In the genomic region with DNA sequence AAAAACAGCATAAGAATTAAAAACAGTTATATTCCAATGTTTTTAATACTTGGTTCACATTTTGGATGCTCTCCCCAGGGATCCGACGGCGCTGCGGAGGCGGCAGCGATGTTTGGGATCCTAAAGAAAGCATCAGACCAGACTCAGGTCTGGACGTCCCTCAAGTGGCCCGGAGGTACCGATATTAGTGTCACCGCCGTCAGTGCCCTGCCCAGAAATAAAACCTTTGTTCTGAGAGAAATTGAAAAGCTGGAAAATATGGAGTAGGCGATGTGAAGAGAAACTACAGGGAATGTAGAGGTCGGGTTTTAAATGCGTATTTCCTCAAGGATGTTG, we compare ENCODE assay signal across 1 cellular context.
TF ChIP-seq lines count a peak whose summit lies in the region.

No MANE protein-coding gene starts in this region.

TF ChIP-seq in H1, 55 proteins besides CTCF, POLR2A, EP300 and RAD21 (continued from another document):
- TF ChIP-seq, protein P1, sequence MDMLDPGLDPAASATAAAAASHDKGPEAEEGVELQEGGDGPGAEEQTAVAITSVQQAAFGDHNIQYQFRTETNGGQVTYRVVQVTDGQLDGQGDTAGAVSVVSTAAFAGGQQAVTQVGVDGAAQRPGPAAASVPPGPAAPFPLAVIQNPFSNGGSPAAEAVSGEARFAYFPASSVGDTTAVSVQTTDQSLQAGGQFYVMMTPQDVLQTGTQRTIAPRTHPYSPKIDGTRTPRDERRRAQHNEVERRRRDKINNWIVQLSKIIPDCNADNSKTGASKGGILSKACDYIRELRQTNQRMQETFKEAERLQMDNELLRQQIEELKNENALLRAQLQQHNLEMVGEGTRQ (IDR thresholded peaks at IDR 0.05; ENCODE audit: low read length) = no peak
- no peak for TF ChIP-seq BRCA1 (IDR thresholded peaks at IDR 0.05; ENCODE audit: low read depth, low read length)
- no peak for TF ChIP-seq TBP (IDR thresholded peaks at IDR 0.05; ENCODE audit: low read depth, low read length)
- TF ChIP-seq KDM1A (IDR thresholded peaks at IDR 0.05; ENCODE audit: borderline replicate concordance, low read length) = no peak
- TF ChIP-seq TEAD4 (IDR thresholded peaks at IDR 0.05; ENCODE audit: low read depth, low read length) = no peak
- no peak for TF ChIP-seq YY1 (IDR thresholded peaks at IDR 0.05; ENCODE audit: low read depth, low read length)
- TF ChIP-seq KDM5A (IDR thresholded peaks at IDR 0.05; ENCODE audit: low read length) = no peak
- TF ChIP-seq POLR2AphosphoS5 (IDR thresholded peaks at IDR 0.05; ENCODE audit: low read depth, low read length) = no peak
TF ChIP-seq in H1: peak in this region for 2.
